ENCODE assay signal across 10 cellular contexts in genomic region chr12:124440841-124441381, GRCh38.
DNase-seq lines count a peak whose midpoint lies in the region; ATAC-seq and TF ChIP-seq lines count a peak whose summit lies in the region.
"Had no signal": no experiment of that assay in that cellular context is flagged by ENCODE, and none has a peak within 500 bp of the region (broad histone marks: within the 10 kb centered on the region; RNA-seq: fewer than 3 reads in every experiment).

No MANE protein-coding gene starts in this region.

- DNase-seq in GM03348 (ENCODE audit: low spot score) (peak; percentile 57), ascending aorta (ENCODE audit: low spot score in 2 of 2) (no peak), left cardiac atrium (peak; percentile 65), smooth muscle cell (lab: John Stamatoyannopoulos, UW; ENCODE audit: unreplicated experiment) (no peak), HK-2 (ENCODE audit: unreplicated experiment) (no peak), NCI-H510A treated with DMSO at 0.1 percent for 48 hours (lab: John Stamatoyannopoulos, UW) (no peak), NCI-H1436 treated with DMSO at 0.1 percent for 48 hours (lab: John Stamatoyannopoulos, UW) (no peak)
- DNase-seq in activated naive CD8-positive, alpha-beta T cell treated with anti-CD3 and anti-CD28 coated beads, Interleukin-2, amount 50 U/mL, for 24 hours: no peak
- DNase-seq: activated CD4-positive, CD25-positive, alpha-beta regulatory T cell; DMS 273 treated with DMSO at 0.1 percent for 48 hours had no signal

- H3K36me3 Mint-ChIP-seq in activated naive CD8-positive, alpha-beta T cell treated with anti-CD3 and anti-CD28 coated beads, Interleukin-2, amount 50 U/mL, for 24 hours (ENCODE audit: low read depth): peaks cover 5% of the 10 kb centered on the region

- peaks cover 20 to 27% of the 10 kb centered on the region in 2 donors for H3K4me1 ChIP-seq in ascending aorta
- peaks cover 13% of the 10 kb centered on the region for H3K4me1 ChIP-seq in smooth muscle cell (ENCODE audit: low read depth)

- intact Hi-C loops in ascending aorta (cut with DNase I) (loop anchor here (1.0 kb wide), 1 partner anchor 12 kb away; no protein-coding TSS in a partner anchor), left cardiac atrium (cut with DNase I) (no loop called here)

- no peak for TF ChIP-seq CTCF in ascending aorta (IDR thresholded peaks at IDR 0.05)
- no peak for TF ChIP-seq CTCF in smooth muscle cell (IDR thresholded peaks at IDR 0.05; ENCODE audit: borderline replicate concordance, insufficient read depth, poor library complexity, severe bottlenecking)

- ATAC-seq in left cardiac atrium: peak; percentile 31 to 64
- no peak for ATAC-seq in activated naive CD8-positive, alpha-beta T cell treated with anti-CD3 and anti-CD28 coated beads, Interleukin-2, amount 50 U/mL, for 24 hours

- H3K4me1 Mint-ChIP-seq in activated naive CD8-positive, alpha-beta T cell treated with anti-CD3 and anti-CD28 coated beads, Interleukin-2, amount 50 U/mL, for 24 hours: no peaks in the 10 kb centered on the region

- 78% methylated on average over 13 of the region's 13 CpGs for WGBS in smooth muscle cell (ENCODE audit: low lambda C conversion rate)

- no peaks in the 10 kb centered on the region for H3K27me3 Mint-ChIP-seq in activated naive CD8-positive, alpha-beta T cell treated with anti-CD3 and anti-CD28 coated beads, Interleukin-2, amount 50 U/mL, for 24 hours

- H3K4me2 ChIP-seq in smooth muscle cell: peak overlapping the region; percentile 81

- H3K27me3 ChIP-seq in ascending aorta: no peaks in the 10 kb centered on the region
- no peaks in the 10 kb centered on the region for H3K27me3 ChIP-seq in smooth muscle cell (ENCODE audit: low read depth)

- peak overlapping the region; percentile 79 to 83 for H3K27ac ChIP-seq in ascending aorta
- H3K27ac ChIP-seq in smooth muscle cell (ENCODE audit: low read depth): peak overlapping the region; percentile 92

- no peaks in the 10 kb centered on the region for H3K9me3 ChIP-seq in ascending aorta
- H3K9me3 ChIP-seq in smooth muscle cell (replicated peaks; ENCODE audit: low read depth): no peaks in the 10 kb centered on the region

- no peak overlapping the region for H2AFZ ChIP-seq in smooth muscle cell (ENCODE audit: low read depth)

- peaks cover 11% of the 10 kb centered on the region for H3K79me2 ChIP-seq in smooth muscle cell (ENCODE audit: low read depth)

- H3K4me3 ChIP-seq in ascending aorta (peak overlapping the region in 1 of 2 donors; percentile 12), smooth muscle cell (no peak overlapping the region)

- H3K9me3 Mint-ChIP-seq in activated naive CD8-positive, alpha-beta T cell treated with anti-CD3 and anti-CD28 coated beads, Interleukin-2, amount 50 U/mL, for 24 hours: no peaks in the 10 kb centered on the region

- H3F3A ChIP-seq in smooth muscle cell (ENCODE audit: low read depth): peaks cover 15% of the 10 kb centered on the region

- no peak overlapping the region for H3K4me3 Mint-ChIP-seq in activated naive CD8-positive, alpha-beta T cell treated with anti-CD3 and anti-CD28 coated beads, Interleukin-2, amount 50 U/mL, for 24 hours

- H3K36me3 ChIP-seq in ascending aorta (peaks cover 26 to 39% of the 10 kb centered on the region in 2 donors), smooth muscle cell (ENCODE audit: low read depth) (no peaks in the 10 kb centered on the region)

- no peak overlapping the region for H3K27ac Mint-ChIP-seq in activated naive CD8-positive, alpha-beta T cell treated with anti-CD3 and anti-CD28 coated beads, Interleukin-2, amount 50 U/mL, for 24 hours

- H3K9ac ChIP-seq in smooth muscle cell (ENCODE audit: low read depth): peak overlapping the region; percentile 67

- peaks cover 36% of the 10 kb centered on the region for H4K20me1 ChIP-seq in smooth muscle cell (ENCODE audit: low read depth)

Comparison
In these comparisons a context has a peak if more than half of its experiments do, and no peak if none do; other contexts are left out.
1. DNase-seq: peak in GM03348 (single experiment) and left cardiac atrium (single experiment); none in ascending aorta (0 of 2), smooth muscle cell (single experiment), HK-2 (single experiment), NCI-H510A treated with DMSO at 0.1 percent for 48 hours (single experiment), NCI-H1436 treated with DMSO at 0.1 percent for 48 hours (single experiment) and activated naive CD8-positive, alpha-beta T cell treated with anti-CD3 and anti-CD28 coated beads, Interleukin-2, amount 50 U/mL, for 24 hours (single experiment).